Comparison of ENCODE assay signal across 8 cellular contexts in the genomic region with DNA sequence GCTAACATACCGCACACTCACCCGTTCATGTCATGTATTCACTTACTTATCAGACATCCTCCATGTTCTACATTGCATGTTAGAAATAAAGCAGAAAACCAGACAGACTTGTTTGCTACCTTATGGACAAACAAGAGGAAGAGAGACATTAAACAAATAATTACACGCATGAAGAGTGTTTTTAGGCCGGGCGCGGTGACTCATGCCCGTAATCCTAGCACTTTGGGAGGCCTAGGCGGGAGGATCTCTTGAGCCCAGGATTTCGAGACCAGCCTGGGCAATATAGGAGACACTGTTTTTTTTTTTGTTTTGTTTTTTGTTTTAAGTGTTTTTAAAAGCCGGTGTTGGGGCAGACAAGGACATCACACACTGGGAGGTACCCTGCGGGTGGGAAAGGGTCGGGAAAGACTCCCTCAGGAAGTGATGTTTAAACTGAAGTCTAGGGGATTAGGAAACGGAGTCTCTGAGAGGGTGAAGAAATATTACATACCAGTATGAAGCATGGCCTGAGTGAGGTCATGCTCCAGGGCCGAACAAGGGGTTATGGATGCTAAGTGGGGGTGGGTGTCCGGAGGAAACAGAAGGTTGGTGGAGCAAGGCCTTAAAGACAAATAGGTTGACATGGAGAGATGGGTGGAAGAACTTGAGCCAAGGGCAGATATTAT. TPM values are rescaled to one million over a fixed set of nuclear protein-coding genes. Genes with fewer than 3 reads are reported as not detected.
A peak's percentile ranks its signal among the peaks of the same experiment; 100 is the strongest.
DNase-seq lines count a peak whose midpoint lies in the region; ATAC-seq and TF ChIP-seq lines count a peak whose summit lies in the region.

No MANE protein-coding gene starts in this region.

- H3K36me3 Mint-ChIP-seq in CD8-positive, alpha-beta memory T cell: peaks cover 0 to 14% (median 2%) of the 10 kb centered on the region in 3 donors

- peak overlapping the region; percentile 96 for H3K27ac ChIP-seq in CD8-positive, alpha-beta memory T cell (ENCODE audit: low read depth, low read length)
- peak overlapping the region; percentile 99 for H3K27ac ChIP-seq in neutrophil

- H3K9me3 Mint-ChIP-seq in CD8-positive, alpha-beta memory T cell: peaks cover 0 to 3% (median 1%) of the 10 kb centered on the region in 5 donors

- peak overlapping the region; percentile 57 to 97 (median 92) for H3K4me3 Mint-ChIP-seq in CD8-positive, alpha-beta memory T cell

- no peaks in the 10 kb centered on the region for H3K9me3 ChIP-seq in CD8-positive, alpha-beta memory T cell (ENCODE audit: low read length)
- H3K9me3 ChIP-seq in neutrophil: no peaks in the 10 kb centered on the region

- peaks cover 59 to 67% (median 64%) of the 10 kb centered on the region in 3 donors for H3K4me1 Mint-ChIP-seq in CD8-positive, alpha-beta memory T cell

- ATAC-seq in activated CD4-positive, CD25-positive, alpha-beta regulatory T cell treated with anti-CD3 and anti-CD28 coated beads, Interleukin-2, amount 50 U/mL, for 24 hours: no peak
- no peak for ATAC-seq in GM18502 (IDR thresholded peaks at IDR 0.05; ENCODE audit: poor library complexity, unreplicated experiment)

- no peak for TF ChIP-seq CTCF in neutrophil (IDR thresholded peaks at IDR 0.05)

- H3K27me3 Mint-ChIP-seq in CD8-positive, alpha-beta memory T cell: no peaks in the 10 kb centered on the region

- POLR2A ChIA-PET in CD8-positive, alpha-beta memory T cell (lab: Charles Lee): interaction anchor here (1.1 to 4.3 kb wide), 4 partner anchors 14 to 98 kb away, joined by 4 to 36 read pairs (median 22); no protein-coding TSS in a partner anchor

- H3K27ac Mint-ChIP-seq in CD8-positive, alpha-beta memory T cell: peak overlapping the region in 7 of 8 donors; percentile 98 to 100 (median 100)

- DNase-seq in CD8-positive, alpha-beta memory T cell: no peak
- DNase-seq in NCI-H748 treated with DMSO at 0.1 percent for 48 hours (lab: John Stamatoyannopoulos, UW) (peak; percentile 17), dermis blood vessel endothelial cell (peak; percentile 28), GDM1 (lab: John Stamatoyannopoulos, UW) (no peak)
- DNase-seq in activated CD4-positive, alpha-beta T cell treated with anti-CD3 and anti-CD28 coated beads, Interleukin-2, amount 50 U/mL, for 1 hour: no peak

- peaks cover 80% of the 10 kb centered on the region for H3K4me1 ChIP-seq in CD8-positive, alpha-beta memory T cell (ENCODE audit: insufficient read depth, low read length)
- H3K4me1 ChIP-seq in neutrophil (ENCODE audit: control insufficient read depth in 1 of 2, insufficient read depth in 1 of 2, low read depth in 1 of 2, low read length in 1 of 2): peaks cover 69 to 83% of the 10 kb centered on the region in 2 experiments

- H3K4me3 ChIP-seq in CD8-positive, alpha-beta memory T cell (ENCODE audit: low read length): peak overlapping the region; percentile 80
- H3K4me3 ChIP-seq in neutrophil (ENCODE audit: low read depth in 1 of 2, low read length in 1 of 2): peak overlapping the region; percentile 85 to 86

- CTCF ChIA-PET in CD8-positive, alpha-beta memory T cell (lab: Charles Lee): interaction anchor here (1.4 to 8.3 kb wide), 6 partner anchors 13 to 308 kb away, joined by 3 to 113 read pairs (median 4); no protein-coding TSS in a partner anchor

- H3K36me3 ChIP-seq in CD8-positive, alpha-beta memory T cell (ENCODE audit: insufficient read depth, low read length): no peaks in the 10 kb centered on the region
- no peaks in the 10 kb centered on the region for H3K36me3 ChIP-seq in neutrophil

- H3K27me3 ChIP-seq in CD8-positive, alpha-beta memory T cell (ENCODE audit: insufficient read depth, low read length, poor library complexity, severe bottlenecking): no peaks in the 10 kb centered on the region
- no peaks in the 10 kb centered on the region for H3K27me3 ChIP-seq in neutrophil

RNA-seq across cellular contexts. Expression of gene USP3, which starts 2.1 kb away (rescaled TPM):
- 10 to 100 TPM; 36.6 to 38.0 TPM for total RNA-seq in CD8-positive, alpha-beta memory T cell
- polyA plus RNA-seq in CD8-positive, alpha-beta memory T cell: 50.7 TPM
- total RNA-seq in dermis blood vessel endothelial cell: 39.7 and 47.6 TPM in 2 replicates

Comparison
In these comparisons a context has a peak if more than half of its experiments do, and no peak if none do; other contexts are left out.
1. DNase-seq: peak in NCI-H748 treated with DMSO at 0.1 percent for 48 hours (single experiment) and dermis blood vessel endothelial cell (single experiment); none in CD8-positive, alpha-beta memory T cell (0 of 5), GDM1 (single experiment) and activated CD4-positive, alpha-beta T cell treated with anti-CD3 and anti-CD28 coated beads, Interleukin-2, amount 50 U/mL, for 1 hour (single experiment).